Comparison of ENCODE assay signal across 38 cellular contexts in genomic region chr4:120699354-120699753, GRCh38.
"Had no signal": no experiment of that assay in that cellular context is flagged by ENCODE, and none has a peak within 500 bp of the region (broad histone marks: within the 10 kb centered on the region; RNA-seq: fewer than 3 reads in every experiment).

No MANE protein-coding gene starts in this region.

- H3K4me2 ChIP-seq: PC-9 had no signal

- H3K4me3 Mint-ChIP-seq: activated CD4-positive, alpha-beta T cell treated with anti-CD3 and anti-CD28 coated beads for 36 hours; activated CD4-positive, alpha-beta T cell treated with anti-CD3 and anti-CD28 coated beads, Interleukin-2, amount 10 ng/mL, durations not matched to agents 7 days and 5 days; activated CD8-positive, alpha-beta T cell treated with anti-CD3 and anti-CD28 coated beads, Interleukin-2, amount 10 ng/mL, durations not matched to agents 7 days and 5 days; activated T-cell treated with anti-CD3 and anti-CD28 coated beads, Interleukin-2, amount 50 U/mL, for 24 hours; T-helper 1 cell treated with Interleukin-12 subunit alpha and Interleukin-12 subunit beta and Interleukin-4 antibody, amounts not matched to agents 30 μg/mL and 1 μg/mL, for 36 hours; T-helper 2 cell treated with Interferon-gamma antibody and Interleukin-4, amounts not matched to agents 5 μg/mL and 100 μg/mL, for 36 hours; WTC11 had no signal

- H3K27ac ChIP-seq: adrenal gland, body of pancreas, breast epithelium, PC-9, RWPE1, SJCRH30, SK-N-MC had no signal

- H3K4me1 ChIP-seq: adrenal gland, breast epithelium had no signal

- H3K9me3 Mint-ChIP-seq: activated CD4-positive, alpha-beta T cell treated with anti-CD3 and anti-CD28 coated beads, Interleukin-2, amount 10 ng/mL, durations not matched to agents 7 days and 5 days; activated naive CD4-positive, alpha-beta T cell treated with anti-CD3 and anti-CD28 coated beads, Interleukin-2, amount 50 U/mL, for 72 hours; activated T-cell treated with anti-CD3 and anti-CD28 coated beads, Interleukin-2, amount 50 U/mL, for 24 hours; activated T-helper 2 cell treated with anti-CD3 and anti-CD28 coated beads, Interferon-gamma antibody, Interleukin-2, Interleukin-4, amounts not matched to agents 10 μg/mL and 5 μg/mL and 100 μg/mL, durations not matched to agents 14 hours and 24 hours and 36 hours; T-helper 1 cell treated with Interleukin-12 subunit alpha and Interleukin-12 subunit beta and Interleukin-4 antibody, amounts not matched to agents 30 μg/mL and 1 μg/mL, for 36 hours; T-helper 2 cell treated with Interferon-gamma antibody and Interleukin-4, amounts not matched to agents 5 μg/mL and 100 μg/mL, for 36 hours had no signal

- H3K9me3 ChIP-seq: adrenal gland, body of pancreas, breast epithelium, MG63, SJCRH30 had no signal

- H3K4me3 ChIP-seq: adrenal gland, body of pancreas, breast epithelium, MG63, PC-9, SJCRH30, SK-N-MC had no signal

- H2AFZ ChIP-seq: PC-9 had no signal

- H3K4me1 Mint-ChIP-seq: activated CD4-positive, alpha-beta T cell treated with anti-CD3 and anti-CD28 coated beads for 36 hours; activated CD4-positive, alpha-beta T cell treated with anti-CD3 and anti-CD28 coated beads, Interleukin-2, amount 10 ng/mL, durations not matched to agents 7 days and 5 days; WTC11 had no signal

- H3K27me3 ChIP-seq: adrenal gland, body of pancreas, breast epithelium, MG63, SJCRH30 had no signal

- H3K36me3 ChIP-seq: adrenal gland, breast epithelium, MG63, SJCRH30 had no signal

- H3K36me3 Mint-ChIP-seq: activated naive CD4-positive, alpha-beta T cell treated with anti-CD3 and anti-CD28 coated beads, Interleukin-2, amount 50 U/mL, for 72 hours had no signal

- FAIRE-seq: astrocyte, RCC 7860, TTC549 had no signal

- H3K27ac Mint-ChIP-seq: activated CD4-positive, alpha-beta T cell treated with anti-CD3 and anti-CD28 coated beads for 36 hours; activated CD4-positive, alpha-beta T cell treated with anti-CD3 and anti-CD28 coated beads, Interleukin-2, amount 10 ng/mL, durations not matched to agents 7 days and 5 days; activated CD8-positive, alpha-beta T cell treated with anti-CD3 and anti-CD28 coated beads, Interleukin-2, amount 10 ng/mL, durations not matched to agents 7 days and 5 days; activated naive CD4-positive, alpha-beta T cell treated with anti-CD3 and anti-CD28 coated beads, Interleukin-2, amount 50 U/mL, for 72 hours; activated T-cell treated with anti-CD3 and anti-CD28 coated beads, Interleukin-2, amount 50 U/mL, for 24 hours; activated T-helper 2 cell treated with anti-CD3 and anti-CD28 coated beads, Interferon-gamma antibody, Interleukin-2, Interleukin-4, amounts not matched to agents 10 μg/mL and 5 μg/mL and 100 μg/mL, durations not matched to agents 14 hours and 24 hours and 36 hours; T-helper 1 cell treated with Interleukin-12 subunit alpha and Interleukin-12 subunit beta and Interleukin-4 antibody, amounts not matched to agents 30 μg/mL and 1 μg/mL, for 36 hours; T-helper 2 cell treated with Interferon-gamma antibody and Interleukin-4, amounts not matched to agents 5 μg/mL and 100 μg/mL, for 36 hours; WTC11 had no signal

- DNase-seq: activated CD4-positive, alpha-beta T cell treated with anti-CD3 and anti-CD28 coated beads for 36 hours; activated CD4-positive, alpha-beta T cell treated with anti-CD3 and anti-CD28 coated beads, Interleukin-2, amount 10 ng/mL, durations not matched to agents 7 days and 5 days; activated CD4-positive, alpha-beta T cell treated with anti-CD3 and anti-CD28 coated beads, Interleukin-2, amount 50 U/mL, for 48 hours; activated CD8-positive, alpha-beta T cell treated with anti-CD3 and anti-CD28 coated beads, Interleukin-2, amount 10 ng/mL, durations not matched to agents 7 days and 5 days; activated gamma-delta T cell; activated naive CD4-positive, alpha-beta T cell treated with Interleukin-2 at 50 U/mL for 16 hours; activated T-cell treated with anti-CD3 and anti-CD28 coated beads, Interleukin-2, amount 50 U/mL, for 24 hours; adrenal gland; body of pancreas; caudate nucleus; cerebellar nuclear complex; Karpas-422; KBM-7; MG63; NCI-H1048; NCI-H1436 treated with DMSO at 0.1 percent for 48 hours; NCI-H1694 treated with DMSO at 0.1 percent for 48 hours; NCI-H2029; NCI-H2171; NCI-H510A; NCI-H526; NCI-H748 treated with DMSO at 0.1 percent for 48 hours; NK-92 treated with Interleukin-12 subunit alpha and Interleukin-12 subunit beta, amount 100 ng/mL, for 24 hours; PC-9; SHP77; SJCRH30 had no signal

- ATAC-seq: activated CD4-positive, alpha-beta T cell treated with anti-CD3 and anti-CD28 coated beads for 36 hours; activated CD4-positive, CD25-positive, alpha-beta regulatory T cell treated with anti-CD3 and anti-CD28 coated beads, Interleukin-2, amount 50 U/mL, for 24 hours; activated CD8-positive, alpha-beta T cell treated with anti-CD3 and anti-CD28 coated beads, Interleukin-2, amount 10 ng/mL, durations not matched to agents 7 days and 5 days; activated naive CD4-positive, alpha-beta T cell treated with anti-CD3 and anti-CD28 coated beads, Interleukin-2, amount 50 U/mL, for 72 hours; body of pancreas; WTC11 had no signal
